ENCODE assay signal across 1 cellular context in the genomic region with DNA sequence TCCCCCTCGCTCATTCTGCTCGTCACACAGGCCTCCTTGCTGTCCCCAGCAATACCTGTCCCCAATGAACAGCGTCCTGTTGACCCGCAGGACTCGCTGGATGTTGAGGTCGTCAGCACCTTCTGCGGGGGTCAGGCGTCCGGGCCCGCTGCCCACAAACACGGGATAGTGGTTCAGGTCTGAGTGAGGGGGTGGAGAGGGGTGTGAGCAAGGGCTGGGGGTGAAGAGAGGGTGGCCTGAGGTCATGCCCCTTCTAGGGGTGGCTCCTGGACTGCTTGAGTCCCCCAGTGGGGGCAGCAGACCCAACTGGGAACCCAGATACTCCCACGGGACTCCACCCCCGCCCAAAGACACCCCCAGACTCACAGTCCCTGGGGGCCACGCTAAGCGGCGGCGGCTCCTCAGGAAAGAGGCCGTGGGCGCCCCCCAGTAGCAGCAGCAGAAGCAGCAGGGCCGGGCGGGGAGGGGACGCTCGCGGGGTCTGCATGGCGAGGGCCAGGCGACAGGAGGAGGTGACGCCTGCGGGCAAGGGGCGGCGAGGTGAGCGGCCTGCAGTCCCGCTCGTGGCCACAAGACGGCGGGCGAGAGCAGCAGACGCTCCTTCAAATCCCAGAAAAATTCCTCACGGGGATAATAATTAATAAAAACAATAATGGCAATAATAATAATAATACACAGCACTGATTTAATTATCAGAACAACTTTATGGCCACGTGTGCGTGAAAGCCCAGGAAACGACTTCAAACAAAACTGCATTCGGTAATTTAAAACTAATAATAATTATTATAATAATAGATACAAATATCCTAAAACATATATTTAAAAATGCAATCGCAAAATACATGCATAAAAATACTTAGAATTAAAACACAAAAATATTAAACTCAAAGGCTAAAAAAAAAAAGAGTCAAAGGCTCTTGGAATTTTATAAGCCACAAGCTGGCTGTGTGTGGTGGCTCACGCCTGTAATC.
TF ChIP-seq lines count a peak whose summit lies in the region.

No MANE protein-coding gene starts in this region.

TF ChIP-seq in GM23338, 12 proteins besides CTCF, POLR2A, EP300 and RAD21:
- no peak for TF ChIP-seq EZH2phosphoT487 (IDR thresholded peaks at IDR 0.05; ENCODE audit: unreplicated experiment)
- TF ChIP-seq CREB1 (CRISPR knock-in tag; IDR thresholded peaks at IDR 0.05; ENCODE audit: low read depth), result no peak
- no peak for TF ChIP-seq EZH2 (IDR thresholded peaks at IDR 0.05; ENCODE audit: low read depth, unreplicated experiment)
- TF ChIP-seq ZNF114 (CRISPR knock-in tag; IDR thresholded peaks at IDR 0.05), result no peak
